Comparison of ENCODE assay signal across 8 cellular contexts in genomic region chr2:201129044-201129505, GRCh38. TPM values are rescaled to one million over a fixed set of nuclear protein-coding genes. Genes with fewer than 3 reads are reported as not detected.
DNase-seq lines count a peak whose midpoint lies in the region; ATAC-seq and TF ChIP-seq lines count a peak whose summit lies in the region.

No MANE protein-coding gene starts in this region.

- H3K27me3 ChIP-seq in CD8-positive, alpha-beta T cell (ENCODE audit: insufficient read depth, low read length), result no peaks in the 10 kb centered on the region
- H3K27me3 ChIP-seq in layer of hippocampus (ENCODE audit: control insufficient read depth, insufficient read depth, low read length) (no peaks in the 10 kb centered on the region), thoracic aorta (replicated peaks; ENCODE audit: insufficient read depth) (no peaks in the 10 kb centered on the region)

- no peak for TF ChIP-seq CTCF in CD8-positive, alpha-beta T cell (IDR thresholded peaks at IDR 0.05)
- TF ChIP-seq CTCF in thoracic aorta (IDR thresholded peaks at IDR 0.05), result no peak

- H3K4me1 ChIP-seq in CD8-positive, alpha-beta T cell (ENCODE audit: insufficient read depth, low read length), result peaks cover 81% of the 10 kb centered on the region
- peaks cover 71 to 83% of the 10 kb centered on the region in 2 donors for H3K4me1 ChIP-seq in thoracic aorta (ENCODE audit: control insufficient read depth in 1 of 2, low read depth in 2 of 2)

- H3K4me3 Mint-ChIP-seq in CD8-positive, alpha-beta T cell, result peak overlapping the region; percentile 65
- H3K4me3 Mint-ChIP-seq in activated naive CD8-positive, alpha-beta T cell, result peak overlapping the region; percentile 92

- H3K27ac Mint-ChIP-seq in CD8-positive, alpha-beta T cell, result peak overlapping the region; percentile 98
- peak overlapping the region; percentile 94 for H3K27ac Mint-ChIP-seq in activated naive CD8-positive, alpha-beta T cell

- intact Hi-C loops in CD8-positive, alpha-beta T cell (cut with DNase I, micrococcal nuclease), result no loop called here

- peaks cover 36% of the 10 kb centered on the region for H3K36me3 Mint-ChIP-seq in CD8-positive, alpha-beta T cell
- peaks cover 26% of the 10 kb centered on the region for H3K36me3 Mint-ChIP-seq in activated naive CD8-positive, alpha-beta T cell

- DNase-seq in CD8-positive, alpha-beta T cell, result no peak
- DNase-seq in thoracic aorta (ENCODE audit: low spot score) (no peak), NCI-H82 treated with DMSO at 0.1 percent for 48 hours (lab: John Stamatoyannopoulos, UW; ENCODE audit: unreplicated experiment) (no peak), NCI-H1105 treated with DMSO at 0.1 percent for 48 hours (lab: John Stamatoyannopoulos, UW) (no peak)

- no peaks in the 10 kb centered on the region for H3K27me3 Mint-ChIP-seq in CD8-positive, alpha-beta T cell (ENCODE audit: low read depth)
- H3K27me3 Mint-ChIP-seq in activated naive CD8-positive, alpha-beta T cell, result no peaks in the 10 kb centered on the region

- peak overlapping the region; percentile 45 for H3K27ac ChIP-seq in CD8-positive, alpha-beta T cell (ENCODE audit: low read depth, low read length)
- H3K27ac ChIP-seq in layer of hippocampus (ENCODE audit: low read depth, low read length), result peak overlapping the region; percentile 27
- H3K27ac ChIP-seq in thoracic aorta, result peak overlapping the region; percentile 1 to 83

- peaks cover 10% of the 10 kb centered on the region for H3K36me3 ChIP-seq in CD8-positive, alpha-beta T cell (ENCODE audit: insufficient read depth, low read length)
- H3K36me3 ChIP-seq in thoracic aorta, result peaks cover 8% of the 10 kb centered on the region

- no peak for TF ChIP-seq EP300 in Ishikawa (IDR thresholded peaks at IDR 0.05; ENCODE audit: borderline replicate concordance)

- H3K4me3 ChIP-seq in CD8-positive, alpha-beta T cell (ENCODE audit: low read depth, low read length), result peak overlapping the region; percentile 7
- H3K4me3 ChIP-seq in thoracic aorta, result peak overlapping the region; percentile 13

- CTCF ChIA-PET in CD8-positive, alpha-beta T cell (lab: Charles Lee), result interaction anchor here (1.0 to 1.6 kb wide), 5 partner anchors 9 to 54 kb away, joined by 3 to 5 read pairs (median 3); partner anchors contain the start of gene CASP10

- no peak for ATAC-seq in CD8-positive, alpha-beta T cell
- no peak for ATAC-seq in thoracic aorta (ENCODE audit: insufficient number of reproducible peaks, low FRiP score, low read depth)
- ATAC-seq in HG03159 (IDR thresholded peaks at IDR 0.05; ENCODE audit: unreplicated experiment), result no peak

- H3K4me1 Mint-ChIP-seq in CD8-positive, alpha-beta T cell (ENCODE audit: low read depth), result peaks cover 85% of the 10 kb centered on the region
- H3K4me1 Mint-ChIP-seq in activated naive CD8-positive, alpha-beta T cell (ENCODE audit: low read depth), result peaks cover 76% of the 10 kb centered on the region

- H3K9me3 ChIP-seq in CD8-positive, alpha-beta T cell (ENCODE audit: low read length), result no peaks in the 10 kb centered on the region
- H3K9me3 ChIP-seq in thoracic aorta, result no peaks in the 10 kb centered on the region

- TF ChIP-seq RAD21 in Ishikawa (IDR thresholded peaks at IDR 0.05; ENCODE audit: low read depth), result no peak

- H3K9me3 Mint-ChIP-seq in CD8-positive, alpha-beta T cell, result no peaks in the 10 kb centered on the region
- no peaks in the 10 kb centered on the region for H3K9me3 Mint-ChIP-seq in activated naive CD8-positive, alpha-beta T cell (ENCODE audit: low read depth)

- POLR2A ChIA-PET in CD8-positive, alpha-beta T cell (lab: Charles Lee), result interaction anchor here (1.6 to 5.6 kb wide), 2 partner anchors 11 to 25 kb away, joined by 5 to 118 read pairs; partner anchors contain the start of gene CFLAR

TF ChIP-seq in Ishikawa, 13 proteins besides CTCF, POLR2A, EP300 and RAD21:
- TF ChIP-seq USF1 (IDR thresholded peaks at IDR 0.05) (0 out of 2 replicates have a peak, but pooled peaks have one; percentile 8), REST (IDR thresholded peaks at IDR 0.05; ENCODE audit: low read depth) (no peak), CREB1 (IDR thresholded peaks at IDR 0.05; ENCODE audit: low read depth) (no peak)

RNA-seq across cellular contexts. Expression of gene CFLAR, which starts 13.1 kb away (rescaled TPM):
- total RNA-seq in CD8-positive, alpha-beta T cell, result 100 to 1,000 TPM; 153 to 156 TPM
- 100 to 1,000 TPM; 165 to 315 TPM for total RNA-seq in thoracic aorta

RNA-seq across cellular contexts. Expression of gene CASP10, which starts 53.9 kb away (rescaled TPM):
- 10 to 100 TPM in 1 of 2 experiments, 1 to 10 TPM in 1; 9.8 to 10.4 TPM for total RNA-seq in CD8-positive, alpha-beta T cell
- total RNA-seq in thoracic aorta, result 10 to 100 TPM; 10.3 to 12.3 TPM

RNA-seq across cellular contexts. Expression of gene NDUFB3, which starts 57.3 kb away (rescaled TPM):
- 10 to 100 TPM; 11.6 to 13.1 TPM for total RNA-seq in CD8-positive, alpha-beta T cell
- total RNA-seq in thoracic aorta, result 10 to 100 TPM; 28.1 to 32.1 TPM

RNA-seq across cellular contexts. Expression of gene HYCC2, which starts 57.6 kb away (rescaled TPM):
- 10 to 100 TPM; 35.7 to 36.8 TPM for total RNA-seq in CD8-positive, alpha-beta T cell
- 10 to 100 TPM; 15.3 to 25.0 TPM for total RNA-seq in thoracic aorta
